ENCODE assay signal across 33 cellular contexts in genomic region chr21:31088196-31088751, GRCh38. TPM values are rescaled to one million over a fixed set of nuclear protein-coding genes. Genes with fewer than 3 reads are reported as not detected.
A peak's percentile ranks its signal among the peaks of the same experiment; 100 is the strongest.
DNase-seq lines count a peak whose midpoint lies in the region; ATAC-seq, FAIRE-seq and TF ChIP-seq lines count a peak whose summit lies in the region.
"Had no signal": no experiment of that assay in that cellular context is flagged by ENCODE, and none has a peak within 500 bp of the region (broad histone marks: within the 10 kb centered on the region; RNA-seq: fewer than 3 reads in every experiment).

No MANE protein-coding gene starts in this region.

- H3K27me3 ChIP-seq in K562 (ENCODE audit: control insufficient read depth in 2 of 2, insufficient read depth in 2 of 2, low read length in 2 of 2) (no peaks in the 10 kb centered on the region), upper lobe of right lung (no peaks in the 10 kb centered on the region)
- H3K27me3 ChIP-seq: gastrocnemius medialis, sigmoid colon had no signal

- H3K9me2 ChIP-seq in OCI-LY7 (ENCODE audit: insufficient read depth, low read length): no peaks in the 10 kb centered on the region; the same call in 1 of the 2 replicates

- in situ Hi-C loops in K562 (cut with MboI): loop anchor here (25.0 kb wide), 1 partner anchor 1976 kb away; no protein-coding TSS in a partner anchor

- TF ChIP-seq CTCF in K562 (IDR thresholded peaks at IDR 0.05 in 2 of 3, conservative IDR thresholded peaks at IDR 0.05 in 1 of 3; ENCODE audit: insufficient read depth in 2 of 3, low read depth in 1 of 3, low read length in 3 of 3) (no peak), upper lobe of right lung (IDR thresholded peaks at IDR 0.05) (no peak), OCI-LY7 (conservative IDR thresholded peaks at IDR 0.05; ENCODE audit: low read length) (no peak; the same call in 1 of the 2 replicates)

- CTCF ChIA-PET in K562 (lab: Yijun Ruan, JAX; ENCODE audit: low intra/inter-chr PET ratio): no interaction called here
- CTCF ChIA-PET in OCI-LY7 (lab: Charles Lee; ENCODE audit: unreplicated experiment): interaction anchor here (0.7 kb wide), 1 partner anchor 255 kb away, joined by 3 read pairs; no protein-coding TSS in a partner anchor

- no peak for TF ChIP-seq RAD21 in K562 (CRISPR knock-in tag; conservative IDR thresholded peaks at IDR 0.05 in 1 of 2, IDR thresholded peaks at IDR 0.05 in 1 of 2)

- H3K4me2 ChIP-seq in K562 (ENCODE audit: insufficient read depth, low read length) (no peak overlapping the region), OCI-LY7 (ENCODE audit: low read length) (no peak overlapping the region)

- no TSS peak for BruUV-seq in K562 (replicated peaks; lab: Mats Ljungman, UMichigan)
- BruUV-seq in OCI-LY7 (replicated peaks; lab: Mats Ljungman, UMichigan): no TSS peak

- H3K4me1 Mint-ChIP-seq in stimulated activated naive CD8-positive, alpha-beta T cell treated with anti-CD3 and anti-CD28 coated beads, Interleukin-15, Interleukin-2, amounts not matched to agents 100 ng/mL and 50 ng/mL, for 24 hours (ENCODE audit: low read depth): peaks cover 12% of the 10 kb centered on the region
- H3K4me1 Mint-ChIP-seq in stimulated activated naive CD8-positive, alpha-beta T cell treated with anti-CD3 and anti-CD28 coated beads, Interleukin-15, amount 100 ng/mL, for 72 hours: peaks cover 12% of the 10 kb centered on the region

- POLR2A ChIA-PET in K562 (lab: Yijun Ruan, JAX): no interaction called here
- POLR2A ChIA-PET in OCI-LY7 (lab: Charles Lee): no interaction called here

- no peaks in the 10 kb centered on the region for H4K20me1 ChIP-seq in K562 (replicated peaks; ENCODE audit: control insufficient read depth, insufficient read depth, low read length)
- H4K20me1 ChIP-seq in OCI-LY7 (ENCODE audit: insufficient read depth, low read length): no peaks in the 10 kb centered on the region

- no peak overlapping the region for H3K27ac Mint-ChIP-seq in stimulated activated naive CD8-positive, alpha-beta T cell treated with anti-CD3 and anti-CD28 coated beads, Interleukin-15, Interleukin-2, amounts not matched to agents 100 ng/mL and 50 ng/mL, for 24 hours
- peak overlapping the region in 1 of 2 donors; percentile 72 for H3K27ac Mint-ChIP-seq in stimulated activated naive CD8-positive, alpha-beta T cell treated with anti-CD3 and anti-CD28 coated beads, Interleukin-15, amount 100 ng/mL, for 72 hours
- H3K27ac Mint-ChIP-seq: activated naive CD8-positive, alpha-beta T cell; activated T-helper 2 cell treated with anti-CD3 and anti-CD28 coated beads, Interferon-gamma antibody, Interleukin-2, Interleukin-4, amounts not matched to agents 10 μg/mL and 5 μg/mL and 100 μg/mL, durations not matched to agents 14 hours and 24 hours and 36 hours; dendritic cell treated with granulocyte-macrophage colony-stimulating factor and Interleukin-4, amounts not matched to agents 40 ng/mL and 50 ng/mL, for 4 days; stimulated activated naive B cell treated with anti-CD40 and anti-IgM and Interleukin-4, amounts not matched to agents 10 μg/mL and 1 μg/mL and 100 μg/mL, for 72 hours had no signal

- H2AFZ ChIP-seq in K562 (ENCODE audit: low read depth, low read length) (no peak overlapping the region), OCI-LY7 (ENCODE audit: low read length) (no peak overlapping the region)

- H3K4me3 Mint-ChIP-seq in stimulated activated naive CD8-positive, alpha-beta T cell treated with anti-CD3 and anti-CD28 coated beads, Interleukin-15, Interleukin-2, amounts not matched to agents 100 ng/mL and 50 ng/mL, for 24 hours: peak overlapping the region; percentile 61
- H3K4me3 Mint-ChIP-seq in stimulated activated naive CD8-positive, alpha-beta T cell treated with anti-CD3 and anti-CD28 coated beads, Interleukin-15, amount 100 ng/mL, for 72 hours: peak overlapping the region in 1 of 2 donors; percentile 71
- H3K4me3 Mint-ChIP-seq: CD14-positive monocyte; dendritic cell treated with granulocyte-macrophage colony-stimulating factor and Interleukin-4, amounts not matched to agents 40 ng/mL and 50 ng/mL, for 4 days; stimulated activated naive B cell treated with anti-CD40 and anti-IgM and Interleukin-4, amounts not matched to agents 10 μg/mL and 1 μg/mL and 100 μg/mL, for 72 hours had no signal

- no peak overlapping the region for H3K27ac ChIP-seq in K562 (ENCODE audit: extremely low read depth, low read depth, low read length)
- H3K27ac ChIP-seq in upper lobe of right lung: no peak overlapping the region
- no peak overlapping the region for H3K27ac ChIP-seq in OCI-LY7 (ENCODE audit: low read depth, low read length, poor library complexity, severe bottlenecking)
- H3K27ac ChIP-seq: gastrocnemius medialis, prostate gland, sigmoid colon, thoracic aorta, uterus had no signal

- intact Hi-C loops in K562 (cut with micrococcal nuclease): loop anchor here (5.0 to 10.0 kb wide), 2 partner anchors 236 to 1023 kb away; no protein-coding TSS in a partner anchor
- intact Hi-C loops in upper lobe of right lung (cut with DNase I): no loop called here
- intact Hi-C loops in OCI-LY7 (cut with micrococcal nuclease; ENCODE audit: unreplicated experiment): no loop called here

- FAIRE-seq in K562 (lab: Jason Lieb, UNC): no peak
- FAIRE-seq: astrocyte had no signal

- H3K79me2 ChIP-seq in K562 (ENCODE audit: control insufficient read depth, insufficient read depth, low read length): no peaks in the 10 kb centered on the region
- H3K79me2 ChIP-seq in OCI-LY7 (ENCODE audit: insufficient read depth, low read depth, low read length): no peaks in the 10 kb centered on the region

- ATAC-seq in stimulated activated naive CD8-positive, alpha-beta T cell treated with anti-CD3 and anti-CD28 coated beads, Interleukin-15, amount 100 ng/mL, for 72 hours: no peak
- ATAC-seq in K562: peak; percentile 37; the same call in 1 of the 3 replicates
- ATAC-seq in upper lobe of right lung: peak; percentile 42
- ATAC-seq: gastrocnemius medialis; left cardiac atrium; PC-3; stimulated activated naive B cell treated with anti-CD40 and anti-IgM and Interleukin-4, amounts not matched to agents 10 μg/mL and 1 μg/mL and 100 μg/mL, for 72 hours had no signal

- H3K27me3 Mint-ChIP-seq in stimulated activated naive CD8-positive, alpha-beta T cell treated with anti-CD3 and anti-CD28 coated beads, Interleukin-15, Interleukin-2, amounts not matched to agents 100 ng/mL and 50 ng/mL, for 24 hours: peaks cover 9% of the 10 kb centered on the region
- H3K27me3 Mint-ChIP-seq in stimulated activated naive CD8-positive, alpha-beta T cell treated with anti-CD3 and anti-CD28 coated beads, Interleukin-15, amount 100 ng/mL, for 72 hours: peaks cover 27% of the 10 kb centered on the region

- no peaks in the 10 kb centered on the region for H3K9me3 ChIP-seq in K562 (replicated peaks; ENCODE audit: control insufficient read depth, insufficient read depth, low read depth, low read length)
- H3K9me3 ChIP-seq in upper lobe of right lung: no peaks in the 10 kb centered on the region
- H3K9me3 ChIP-seq in OCI-LY7 (ENCODE audit: low read length): no peaks in the 10 kb centered on the region
- H3K9me3 ChIP-seq: gastrocnemius medialis, prostate gland, sigmoid colon, thoracic aorta, uterus had no signal

- no peaks in the 10 kb centered on the region for H3K9me3 Mint-ChIP-seq in stimulated activated naive CD8-positive, alpha-beta T cell treated with anti-CD3 and anti-CD28 coated beads, Interleukin-15, Interleukin-2, amounts not matched to agents 100 ng/mL and 50 ng/mL, for 24 hours
- H3K9me3 Mint-ChIP-seq in stimulated activated naive CD8-positive, alpha-beta T cell treated with anti-CD3 and anti-CD28 coated beads, Interleukin-15, amount 100 ng/mL, for 72 hours: no peaks in the 10 kb centered on the region
- H3K9me3 Mint-ChIP-seq: activated T-helper 2 cell treated with anti-CD3 and anti-CD28 coated beads, Interferon-gamma antibody, Interleukin-2, Interleukin-4, amounts not matched to agents 10 μg/mL and 5 μg/mL and 100 μg/mL, durations not matched to agents 14 hours and 24 hours and 36 hours; dendritic cell treated with granulocyte-macrophage colony-stimulating factor and Interleukin-4, amounts not matched to agents 40 ng/mL and 50 ng/mL, for 4 days; stimulated activated naive B cell treated with anti-CD40 and anti-IgM and Interleukin-4, amounts not matched to agents 10 μg/mL and 1 μg/mL and 100 μg/mL, for 72 hours had no signal

- H3K36me3 Mint-ChIP-seq in stimulated activated naive CD8-positive, alpha-beta T cell treated with anti-CD3 and anti-CD28 coated beads, Interleukin-15, Interleukin-2, amounts not matched to agents 100 ng/mL and 50 ng/mL, for 24 hours (ENCODE audit: low read depth): no peaks in the 10 kb centered on the region
- H3K36me3 Mint-ChIP-seq: CD14-positive monocyte; stimulated activated naive B cell treated with anti-CD40 and anti-IgM and Interleukin-4, amounts not matched to agents 10 μg/mL and 1 μg/mL and 100 μg/mL, for 72 hours had no signal

- no peaks in the 10 kb centered on the region for H3K4me1 ChIP-seq in K562 (replicated peaks in 1 of 2; ENCODE audit: control insufficient read depth in 2 of 2, insufficient read depth in 2 of 2, low read length in 2 of 2)
- no peaks in the 10 kb centered on the region for H3K4me1 ChIP-seq in upper lobe of right lung
- no peaks in the 10 kb centered on the region for H3K4me1 ChIP-seq in OCI-LY7 (ENCODE audit: insufficient read depth, low read length, poor library complexity, severe bottlenecking)
- H3K4me1 ChIP-seq: gastrocnemius medialis, prostate gland, sigmoid colon, uterus had no signal

- H3K4me3 ChIP-seq in K562 (no peak overlapping the region), upper lobe of right lung (no peak overlapping the region), OCI-LY7 (ENCODE audit: low read depth, low read length, poor library complexity, severe bottlenecking) (no peak overlapping the region)
- H3K4me3 ChIP-seq: gastrocnemius medialis, prostate gland, sigmoid colon, thoracic aorta, uterus had no signal

- no peaks in the 10 kb centered on the region for H3K36me3 ChIP-seq in K562 (ENCODE audit: control insufficient read depth, insufficient read depth, low read length)
- H3K36me3 ChIP-seq in upper lobe of right lung: no peaks in the 10 kb centered on the region
- H3K36me3 ChIP-seq in OCI-LY7 (ENCODE audit: insufficient read depth, low read length): no peaks in the 10 kb centered on the region
- H3K36me3 ChIP-seq: gastrocnemius medialis, prostate gland, sigmoid colon, thoracic aorta, uterus had no signal

- H3K9ac ChIP-seq in K562 (ENCODE audit: insufficient read depth in 1 of 2, low read depth in 2 of 2, low read length in 2 of 2): no peak overlapping the region

- TF ChIP-seq POLR2A in K562 (conservative IDR thresholded peaks at IDR 0.05): no peak

- no peak for TF ChIP-seq EP300 in K562 (IDR thresholded peaks at IDR 0.05; ENCODE audit: low read length)

- no peaks in the 10 kb centered on the region for H3K9me1 ChIP-seq in K562 (ENCODE audit: control insufficient read depth, insufficient read depth, low read length)

- DNase-seq in stimulated activated naive CD8-positive, alpha-beta T cell treated with anti-CD3 and anti-CD28 coated beads, Interleukin-15, amount 100 ng/mL, for 72 hours: no peak
- peak; percentile 94 for DNase-seq in NCI-H2227 (lab: John Stamatoyannopoulos, UW; ENCODE audit: unreplicated experiment)
- DNase-seq in K562 (ENCODE audit: extremely low read depth in 1 of 4, low spot score in 3 of 4): peak in 1 of 4 experiments; percentile 30
- DNase-seq in upper lobe of right lung: no peak
- DNase-seq in OCI-LY7 (ENCODE audit: low spot score): no peak
- no peak for DNase-seq in GF-D8 (lab: John Stamatoyannopoulos, UW)
- no peak for DNase-seq in HuH-7.5 (ENCODE audit: low spot score)
- DNase-seq: activated CD4-positive, alpha-beta T cell treated with anti-CD3 and anti-CD28 coated beads, Interleukin-2, amount 50 U/mL, for 48 hours; activated CD8-positive, alpha-beta memory T cell treated with anti-CD3 and anti-CD28 coated beads, Interleukin-2, amount 50 U/mL, for 48 hours; caudate nucleus; gastrocnemius medialis; HCEC 1CT; left cardiac atrium; mammary epithelial cell; NCI-H1105 treated with DMSO at 0.1 percent for 48 hours; NCI-H2029 treated with DMSO at 0.1 percent for 48 hours; NCI-H226; NCI-H82; PC-3; Right ventricle myocardium superior; sigmoid colon; stimulated activated CD4-positive, alpha-beta T cell treated with anti-CD3 and anti-CD28 coated beads, Interleukin-4, amount 100 ng/mL, for 4 hours; stimulated activated naive B cell treated with anti-CD40 and anti-IgM and Interleukin-4, amounts not matched to agents 10 μg/mL and 1 μg/mL and 100 μg/mL, for 72 hours; uterus had no signal

- WGBS in K562 (ENCODE audit: insufficient coverage, low coverage, missing lambda C conversion rate): 45% methylated on average over 38 of the region's 41 CpGs

RNA-seq across cellular contexts. Expression of gene KRTAP19-8, which starts 50.0 kb away (rescaled TPM):
- not detected in 2 replicates for total RNA-seq in K562 (2011; cell fraction: chromatin; rRNA removed; ENCODE audit: low replicate concordance)
- total RNA-seq in K562 (2011; cell fraction: nucleolus; rRNA removed): not detected in 2 replicates
- not detected in 2 replicates for total RNA-seq in K562 (2011; cell fraction: nucleoplasm; rRNA removed)
- total RNA-seq in K562 (2014; rRNA removed): not detected in 2 replicates
- not detected in 2 replicates for total RNA-seq in K562 (2014; rRNA removed; fragmentation: Illumina TruSeq; extraction: Trizol)
- not detected in 2 replicates for total RNA-seq in K562 (2015; rRNA removed; fragmentation: Illumina TruSeq; extraction: Trizol)
- not detected in 2 replicates for total RNA-seq in K562 (2021)
- polyA plus RNA-seq in K562 (2011; rRNA removed): not detected in 2 replicates
- not detected in 2 replicates for polyA plus RNA-seq in K562 (2011; cell fraction: cytosol; rRNA removed)
- polyA plus RNA-seq in K562 (2011; cell fraction: nucleus; rRNA removed): not detected in 2 replicates
- polyA plus RNA-seq in K562 (2012): not detected in 2 replicates
- polyA plus RNA-seq in K562 (2014; fragmentation: Illumina TruSeq; extraction: Trizol): not detected in 2 replicates
- not detected for polyA plus RNA-seq in K562 (2014; fragmentation: Nextera tagmentation; extraction: Ambion mirVana)
- polyA plus RNA-seq in K562 (2014; rRNA removed): not detected in 2 replicates
- not detected in 2 replicates for polyA minus RNA-seq in K562 (2011; rRNA and poly(A)+ RNA removed)
- not detected in 2 replicates for polyA minus RNA-seq in K562 (2011; cell fraction: cytosol; rRNA and poly(A)+ RNA removed)
- not detected in 2 replicates for polyA minus RNA-seq in K562 (2011; cell fraction: nucleus; rRNA and poly(A)+ RNA removed)
- not detected for total RNA-seq in upper lobe of right lung
- not detected in 2 replicates for total RNA-seq in OCI-LY7 (2014; rRNA removed; shearing (Covaris generic))
- not detected in 2 replicates for total RNA-seq in OCI-LY7 (2022)
- total RNA-seq: activated T-helper 2 cell treated with anti-CD3 and anti-CD28 coated beads, Interferon-gamma antibody, Interleukin-2, Interleukin-4, amounts not matched to agents 10 μg/mL and 5 μg/mL and 100 μg/mL, durations not matched to agents 14 hours and 24 hours and 36 hours; astrocyte; gastrocnemius medialis; left cardiac atrium; M059J; mammary epithelial cell; PC-3; prostate gland; Right ventricle myocardium superior; sigmoid colon; thoracic aorta; uterus had no signal
- polyA plus RNA-seq: CD14-positive monocyte, mammary epithelial cell, sigmoid colon had no signal
